ENCODE assay signal across 29 cellular contexts in the genomic region with DNA sequence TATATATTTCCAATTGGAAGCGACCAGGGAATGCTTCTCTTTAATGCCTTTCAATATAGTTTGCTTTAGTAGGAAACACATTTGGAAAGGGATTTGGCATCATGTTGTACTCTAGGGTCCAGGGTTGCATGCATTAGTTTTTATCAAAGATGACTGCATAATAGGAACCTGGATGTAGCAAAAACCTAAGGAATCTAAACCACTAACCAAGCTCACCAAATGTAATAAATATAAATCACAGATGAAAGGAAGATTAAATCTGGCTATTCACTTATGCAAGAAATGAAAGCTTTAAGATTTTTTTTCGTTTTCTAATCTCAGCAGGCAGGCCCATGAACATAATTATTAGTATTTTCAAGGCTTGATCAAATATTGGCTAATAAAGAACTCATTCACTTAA.
"Had no signal": no experiment of that assay in that cellular context is flagged by ENCODE, and none has a peak within 500 bp of the region (broad histone marks: within the 10 kb centered on the region; RNA-seq: fewer than 3 reads in every experiment).

No MANE protein-coding gene starts in this region.

- H3K4me3 ChIP-seq: ovary, psoas muscle, right lobe of liver, sigmoid colon, stomach, thoracic aorta, thyroid gland, tibial nerve, upper lobe of left lung, vagina had no signal

- H3K27ac ChIP-seq: neutrophil, ovary, parathyroid adenoma, psoas muscle, right lobe of liver, sigmoid colon, stomach, thoracic aorta, thyroid gland, tibial nerve, upper lobe of left lung, vagina had no signal

- H3K27me3 Mint-ChIP-seq: natural killer cell treated with Interleukin-12 subunit alpha and Interleukin-12 subunit beta and Interleukin-15 and Interleukin-18, amount 100 ng/mL, for 72 hours; stimulated activated naive CD8-positive, alpha-beta T cell treated with anti-CD3 and anti-CD28 coated beads, Interleukin-15, Interleukin-2, amounts not matched to agents 100 ng/mL and 50 ng/mL, for 24 hours had no signal

- H3K4me1 Mint-ChIP-seq: nephron progenitor cell had no signal

- H3K27me3 ChIP-seq: neutrophil, ovary, right lobe of liver, sigmoid colon, stomach, thyroid gland, tibial nerve, upper lobe of left lung, vagina had no signal

- H3K79me2 ChIP-seq: parathyroid adenoma had no signal

- H3K27ac Mint-ChIP-seq: natural killer cell treated with Interleukin-12 subunit alpha and Interleukin-12 subunit beta and Interleukin-15 and Interleukin-18, amount 100 ng/mL, for 72 hours; nephron progenitor cell; progenitor cell of endocrine pancreas; stimulated activated effector memory CD8-positive, alpha-beta T cell treated with anti-CD3 and anti-CD28 coated beads, Interleukin-12 subunit alpha, Interleukin-12 subunit beta, amount 100 ng/mL, for 72 hours; stimulated activated naive B cell treated with anti-CD40 and anti-IgM and Interleukin-4, amounts not matched to agents 10 μg/mL and 1 μg/mL and 100 μg/mL, for 72 hours; stimulated activated naive CD8-positive, alpha-beta T cell treated with anti-CD3 and anti-CD28 coated beads, Interleukin-15, Interleukin-2, amounts not matched to agents 100 ng/mL and 50 ng/mL, for 24 hours had no signal

- H3K9me3 ChIP-seq: neutrophil, ovary, psoas muscle, right lobe of liver, sigmoid colon, stomach, thoracic aorta, thyroid gland, tibial nerve, upper lobe of left lung, vagina had no signal

- H3K9me3 Mint-ChIP-seq: natural killer cell treated with Interleukin-12 subunit alpha and Interleukin-12 subunit beta and Interleukin-15 and Interleukin-18, amount 100 ng/mL, for 72 hours; nephron progenitor cell; neural crest cell; stimulated activated effector memory CD8-positive, alpha-beta T cell treated with anti-CD3 and anti-CD28 coated beads, Interleukin-12 subunit alpha, Interleukin-12 subunit beta, amount 100 ng/mL, for 72 hours; stimulated activated naive B cell treated with anti-CD40 and anti-IgM and Interleukin-4, amounts not matched to agents 10 μg/mL and 1 μg/mL and 100 μg/mL, for 72 hours; stimulated activated naive CD8-positive, alpha-beta T cell treated with anti-CD3 and anti-CD28 coated beads, Interleukin-15, Interleukin-2, amounts not matched to agents 100 ng/mL and 50 ng/mL, for 24 hours had no signal

- ATAC-seq: natural killer cell treated with Interleukin-12 subunit alpha and Interleukin-12 subunit beta and Interleukin-15 and Interleukin-18, amount 100 ng/mL, for 72 hours; psoas muscle; right cardiac atrium; right lobe of liver; stimulated activated effector memory CD8-positive, alpha-beta T cell treated with anti-CD3 and anti-CD28 coated beads, Interleukin-12 subunit alpha, Interleukin-12 subunit beta, amount 100 ng/mL, for 72 hours; stimulated activated naive B cell treated with anti-CD40 and anti-IgM and Interleukin-4, amounts not matched to agents 10 μg/mL and 1 μg/mL and 100 μg/mL, for 72 hours had no signal

- H3K4me3 Mint-ChIP-seq: natural killer cell treated with Interleukin-12 subunit alpha and Interleukin-12 subunit beta and Interleukin-15 and Interleukin-18, amount 100 ng/mL, for 72 hours; nephron progenitor cell; neural crest cell; stimulated activated effector memory CD8-positive, alpha-beta T cell treated with anti-CD3 and anti-CD28 coated beads, Interleukin-12 subunit alpha, Interleukin-12 subunit beta, amount 100 ng/mL, for 72 hours; stimulated activated naive B cell treated with anti-CD40 and anti-IgM and Interleukin-4, amounts not matched to agents 10 μg/mL and 1 μg/mL and 100 μg/mL, for 72 hours; stimulated activated naive CD8-positive, alpha-beta T cell treated with anti-CD3 and anti-CD28 coated beads, Interleukin-15, Interleukin-2, amounts not matched to agents 100 ng/mL and 50 ng/mL, for 24 hours had no signal

- H3K36me3 Mint-ChIP-seq: natural killer cell treated with Interleukin-12 subunit alpha and Interleukin-12 subunit beta and Interleukin-15 and Interleukin-18, amount 100 ng/mL, for 72 hours; stimulated activated effector memory CD8-positive, alpha-beta T cell treated with anti-CD3 and anti-CD28 coated beads, Interleukin-12 subunit alpha, Interleukin-12 subunit beta, amount 100 ng/mL, for 72 hours; stimulated activated naive B cell treated with anti-CD40 and anti-IgM and Interleukin-4, amounts not matched to agents 10 μg/mL and 1 μg/mL and 100 μg/mL, for 72 hours had no signal

- H3K9ac ChIP-seq: parathyroid adenoma had no signal

- H3K36me3 ChIP-seq: neutrophil, ovary, right lobe of liver, thoracic aorta, thyroid gland, tibial nerve, upper lobe of left lung had no signal

- H3K4me1 ChIP-seq: parathyroid adenoma, psoas muscle, right lobe of liver, tibial nerve, upper lobe of left lung had no signal

- DNase-seq: nephron progenitor cell; nucleus accumbens; ovary; posterior cingulate gyrus; psoas muscle; right cardiac atrium; right lobe of liver; sigmoid colon; small intestine; stimulated activated CD4-positive, alpha-beta T cell treated with anti-CD3 and anti-CD28 coated beads, Interleukin-15, amount 100 ng/mL, for 24 hours; stimulated activated CD4-positive, alpha-beta T cell treated with anti-CD3 and anti-CD28 coated beads, Interleukin-2, amount 100 ng/mL, for 24 hours; stimulated activated CD4-positive, alpha-beta T cell treated with anti-CD3 and anti-CD28 coated beads, Interleukin-2, amount 100 ng/mL, for 48 hours; stimulated activated CD4-positive, alpha-beta T cell treated with anti-CD3 and anti-CD28 coated beads, Interleukin-4, amount 100 ng/mL, for 24 hours; stimulated activated naive B cell treated with anti-CD40 and anti-IgM and Interleukin-4, amounts not matched to agents 10 μg/mL and 1 μg/mL and 100 μg/mL, for 72 hours; stimulated activated naive CD4-positive, alpha-beta T cell treated with Interleukin-2 at 50 U/mL for 16 hours; stomach; thyroid gland; trophoblast cell; upper lobe of left lung had no signal

- H2AFZ ChIP-seq: parathyroid adenoma had no signal
